Comparison of ENCODE assay signal across 27 cellular contexts in genomic region chr5:179994622-179995323, GRCh38.
"Had no signal": no experiment of that assay in that cellular context is flagged by ENCODE, and none has a peak within 500 bp of the region (broad histone marks: within the 10 kb centered on the region; RNA-seq: fewer than 3 reads in every experiment).

No MANE protein-coding gene starts in this region.

- H3K9me3 ChIP-seq: prostate gland, upper lobe of right lung had no signal

- H3K36me3 ChIP-seq: esophagus muscularis mucosa, ovary, prostate gland, sigmoid colon, stomach, upper lobe of right lung had no signal

- FAIRE-seq: keratinocyte had no signal

- ATAC-seq: activated CD8-positive, alpha-beta T cell treated with anti-CD3 and anti-CD28 coated beads for 36 hours; activated T-cell treated with anti-CD3 and anti-CD28 coated beads, Interleukin-2, amount 50 U/mL, for 4 hours; activated T-helper 17 cell treated with anti-CD3 and anti-CD28 coated beads, Interleukin-2, amount 50 U/mL, for 72 hours; left cardiac atrium; stimulated activated naive B cell treated with anti-CD40 and anti-IgM and Interleukin-4, amounts not matched to agents 10 μg/mL and 1 μg/mL and 100 μg/mL, for 72 hours; T-helper 17 cell; upper lobe of right lung had no signal

- H3K27ac ChIP-seq: esophagus muscularis mucosa, ovary, prostate gland, sigmoid colon, stomach, tibial artery, upper lobe of right lung had no signal

- H3K4me2 ChIP-seq: smooth muscle cell had no signal

- H3K27me3 ChIP-seq: esophagus muscularis mucosa, ovary, sigmoid colon, stomach, tibial artery, upper lobe of right lung had no signal

- H3K4me3 ChIP-seq: esophagus muscularis mucosa, ovary, prostate gland, sigmoid colon, smooth muscle cell, stomach, tibial artery, upper lobe of right lung had no signal

- H3K4me1 ChIP-seq: esophagus muscularis mucosa, prostate gland, sigmoid colon, stomach, tibial artery, upper lobe of right lung had no signal

- DNase-seq: activated CD4-positive, alpha-beta T cell treated with anti-CD3 and anti-CD28 coated beads for 1 hour; activated CD4-positive, alpha-beta T cell treated with anti-CD3 and anti-CD28 coated beads, Interleukin-2, amount 50 U/mL, for 1 hour; activated CD8-positive, alpha-beta T cell treated with anti-CD3 and anti-CD28 coated beads for 36 hours; activated gamma-delta T cell treated with Interleukin-2 at 50 U/mL for 16 hours; activated naive CD4-positive, alpha-beta T cell treated with anti-CD3 and anti-CD28 coated beads, Interleukin-2, amount 50 U/mL, for 16 hours; activated T-cell treated with anti-CD3 and anti-CD28 coated beads, Interleukin-2, amount 50 U/mL, for 4 hours; amniotic stem cell; caudate nucleus; foreskin melanocyte; left cardiac atrium; naive B cell; nephron progenitor cell; ovary; retina; sigmoid colon; stimulated activated CD4-positive, alpha-beta T cell treated with anti-CD3 and anti-CD28 coated beads, Interleukin-1b, Interleukin-23, amount 100 ng/mL, for 48 hours; stimulated activated naive B cell treated with anti-CD40 and anti-IgM and Interleukin-4, amounts not matched to agents 10 μg/mL and 1 μg/mL and 100 μg/mL, for 72 hours; stomach; T-helper 17 cell; T1000; tibial artery; upper lobe of right lung had no signal
